In the genomic region with DNA sequence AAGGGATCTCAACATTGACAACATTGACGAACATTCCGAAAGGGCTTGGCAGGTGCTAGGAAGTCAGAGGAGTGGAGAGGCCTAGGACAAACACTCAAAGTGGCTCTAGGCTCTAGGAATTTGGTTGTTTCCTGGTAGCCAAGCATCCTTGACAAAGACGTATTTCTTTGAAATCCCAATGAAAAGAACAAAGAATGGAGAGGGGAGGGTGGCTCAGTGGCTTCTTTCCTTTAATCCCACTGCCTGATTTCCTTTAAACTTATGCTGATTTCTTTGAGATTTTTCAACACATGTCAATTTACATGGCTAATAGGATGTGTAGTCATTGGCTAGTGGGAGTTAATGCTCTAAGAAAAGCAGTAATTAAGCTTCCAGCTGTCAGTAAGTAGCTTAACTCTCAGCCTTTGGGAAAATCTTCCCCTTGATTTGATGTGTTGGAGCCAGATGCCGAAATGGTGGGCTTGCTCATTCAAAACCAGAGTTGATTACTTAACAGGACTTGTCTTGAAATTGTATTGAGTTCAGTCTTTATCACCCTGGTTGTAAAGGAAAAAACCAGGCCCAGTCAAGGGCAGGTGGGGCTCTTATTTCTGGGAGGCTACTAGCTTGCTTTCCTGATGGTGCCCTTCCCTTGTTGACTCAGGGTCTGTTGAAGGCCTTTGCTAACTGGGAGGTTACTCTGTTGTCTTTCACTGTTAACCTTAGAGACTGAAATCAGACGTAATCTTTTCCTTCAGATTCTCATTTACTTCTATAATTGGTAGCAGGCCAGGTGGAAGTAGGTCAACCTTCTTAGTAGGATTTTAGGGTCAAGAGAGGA, we compare ENCODE assay signal across 22 cellular contexts. TPM values are rescaled to one million over a fixed set of nuclear protein-coding genes. Genes with fewer than 3 reads are reported as not detected.
DNase-seq lines count a peak whose midpoint lies in the region; ATAC-seq, FAIRE-seq and TF ChIP-seq lines count a peak whose summit lies in the region.
"Had no signal": no experiment of that assay in that cellular context is flagged by ENCODE, and none has a peak within 500 bp of the region (broad histone marks: within the 10 kb centered on the region; RNA-seq: fewer than 3 reads in every experiment).

No MANE protein-coding gene starts in this region.

- TF ChIP-seq CTCF in brain (conservative IDR thresholded peaks at IDR 0.05) (no peak), neural progenitor cell (IDR thresholded peaks at IDR 0.05) (no peak), heart left ventricle (IDR thresholded peaks at IDR 0.05) (no peak), hepatocyte (IDR thresholded peaks at IDR 0.05; ENCODE audit: poor library complexity) (no peak), smooth muscle cell (IDR thresholded peaks at IDR 0.05; ENCODE audit: borderline replicate concordance, insufficient read depth, poor library complexity, severe bottlenecking) (no peak)

- H2AFZ ChIP-seq in neural progenitor cell (replicated peaks) (no peak overlapping the region), hepatocyte (no peak overlapping the region), smooth muscle cell (ENCODE audit: low read depth) (no peak overlapping the region)
- H2AFZ ChIP-seq: parathyroid adenoma had no signal

- H3K27me3 Mint-ChIP-seq in brain = no peaks in the 10 kb centered on the region
- peaks cover 8% of the 10 kb centered on the region for H3K27me3 Mint-ChIP-seq in neural progenitor cell (ENCODE audit: insufficient read depth, low read depth)
- H3K27me3 Mint-ChIP-seq: stimulated activated naive CD8-positive, alpha-beta T cell treated with anti-CD3 and anti-CD28 coated beads, Interleukin-15, Interleukin-2, amounts not matched to agents 100 ng/mL and 50 ng/mL, for 24 hours had no signal

- H4K20me1 ChIP-seq in neural progenitor cell (ENCODE audit: low read depth) (peaks cover 17% of the 10 kb centered on the region), hepatocyte (ENCODE audit: insufficient read depth, poor library complexity, severe bottlenecking) (no peaks in the 10 kb centered on the region), smooth muscle cell (ENCODE audit: low read depth) (no peaks in the 10 kb centered on the region)

- H3K9me3 Mint-ChIP-seq in brain (peaks cover 0 to 10% (median 3%) of the 10 kb centered on the region in 5 experiments), neural progenitor cell (peaks cover 4% of the 10 kb centered on the region)

- H3K9me3 ChIP-seq in neural progenitor cell (ENCODE audit: low read depth) (no peaks in the 10 kb centered on the region), heart left ventricle (no peaks in the 10 kb centered on the region), hepatocyte (ENCODE audit: low read depth) (no peaks in the 10 kb centered on the region), smooth muscle cell (replicated peaks; ENCODE audit: low read depth) (no peaks in the 10 kb centered on the region)
- H3K9me3 ChIP-seq: upper lobe of left lung had no signal

- intact Hi-C loops in heart left ventricle (cut with DNase I) = no loop called here

- H3K36me3 Mint-ChIP-seq in brain (peaks cover 57% of the 10 kb centered on the region), neural progenitor cell (peaks cover 18% of the 10 kb centered on the region)

- no peak for ATAC-seq in heart left ventricle

- H3K4me3 Mint-ChIP-seq in brain (no peak overlapping the region), neural progenitor cell (no peak overlapping the region)
- H3K4me3 Mint-ChIP-seq: stimulated activated naive CD8-positive, alpha-beta T cell treated with anti-CD3 and anti-CD28 coated beads, Interleukin-15, Interleukin-2, amounts not matched to agents 100 ng/mL and 50 ng/mL, for 24 hours had no signal

- peak; percentile 31 for FAIRE-seq in GM12891 (lab: Jason Lieb, UNC)
- FAIRE-seq: endometrium, GM19239 had no signal

- DNase-seq in GM12891 (ENCODE audit: insufficient read length, low spot score) = no peak
- peak; percentile 62 for DNase-seq in NCI-H2029 treated with DMSO at 0.1 percent for 48 hours (lab: John Stamatoyannopoulos, UW)
- peak; percentile 89 for DNase-seq in neural progenitor cell (ENCODE audit: low spot score)
- no peak for DNase-seq in GM03348 (ENCODE audit: low spot score)
- no peak for DNase-seq in heart left ventricle
- DNase-seq in hepatocyte (ENCODE audit: low spot score) = no peak
- no peak for DNase-seq in smooth muscle cell (lab: John Stamatoyannopoulos, UW; ENCODE audit: unreplicated experiment)
- DNase-seq: activated CD4-positive, alpha-beta T cell treated with anti-CD3 and anti-CD28 coated beads, Interleukin-2, amount 50 U/mL, for 1 hour; activated naive CD4-positive, alpha-beta T cell treated with Interleukin-2 at 50 U/mL for 16 hours; Calu3; GDM1; HCEC 1CT; IMR-90; NCI-H1436; SW 1271; upper lobe of left lung had no signal

- no peak for TF ChIP-seq POLR2A in GM12891 (IDR thresholded peaks at IDR 0.05; ENCODE audit: low read depth, low read length)
- no peak for TF ChIP-seq POLR2A in heart left ventricle (IDR thresholded peaks at IDR 0.05)

- H3K79me2 ChIP-seq in neural progenitor cell (ENCODE audit: low read depth) = peaks cover 6% of the 10 kb centered on the region
- H3K79me2 ChIP-seq in hepatocyte = no peaks in the 10 kb centered on the region
- no peaks in the 10 kb centered on the region for H3K79me2 ChIP-seq in smooth muscle cell (ENCODE audit: low read depth)
- H3K79me2 ChIP-seq: parathyroid adenoma had no signal

- peak overlapping the region; percentile 14 for H3K4me3 ChIP-seq in neural progenitor cell
- no peak overlapping the region for H3K4me3 ChIP-seq in heart left ventricle
- no peak overlapping the region for H3K4me3 ChIP-seq in hepatocyte
- no peak overlapping the region for H3K4me3 ChIP-seq in smooth muscle cell
- H3K4me3 ChIP-seq: upper lobe of left lung had no signal

- H3K4me2 ChIP-seq in neural progenitor cell (peak overlapping the region; percentile 68), hepatocyte (no peak overlapping the region), smooth muscle cell (no peak overlapping the region)

- H3K27ac Mint-ChIP-seq in brain (peak overlapping the region in 4 of 5 experiments; percentile 25 to 87 (median 60)), neural progenitor cell (peak overlapping the region; percentile 10)
- H3K27ac Mint-ChIP-seq: stimulated activated naive CD8-positive, alpha-beta T cell treated with anti-CD3 and anti-CD28 coated beads, Interleukin-15, Interleukin-2, amounts not matched to agents 100 ng/mL and 50 ng/mL, for 24 hours had no signal

- peaks cover 44% of the 10 kb centered on the region for H3K4me1 ChIP-seq in neural progenitor cell
- peaks cover 0 to 13% (median 0%) of the 10 kb centered on the region in 12 donors for H3K4me1 ChIP-seq in heart left ventricle
- H3K4me1 ChIP-seq in hepatocyte (ENCODE audit: insufficient read depth) = no peaks in the 10 kb centered on the region
- H3K4me1 ChIP-seq in smooth muscle cell (ENCODE audit: low read depth) = peaks cover 29% of the 10 kb centered on the region
- H3K4me1 ChIP-seq: parathyroid adenoma had no signal

- H3K27ac ChIP-seq in neural progenitor cell (peak overlapping the region; percentile 93), heart left ventricle (no peak overlapping the region), hepatocyte (no peak overlapping the region), smooth muscle cell (ENCODE audit: low read depth) (no peak overlapping the region)
- H3K27ac ChIP-seq: parathyroid adenoma, RWPE1 had no signal

- H3F3A ChIP-seq in neural progenitor cell (ENCODE audit: low read depth) (peaks cover 57% of the 10 kb centered on the region), smooth muscle cell (ENCODE audit: low read depth) (no peaks in the 10 kb centered on the region)

- H3K9ac ChIP-seq in neural progenitor cell (no peak overlapping the region), smooth muscle cell (ENCODE audit: low read depth) (no peak overlapping the region)
- H3K9ac ChIP-seq: parathyroid adenoma had no signal

- no peaks in the 10 kb centered on the region for H3K9me2 ChIP-seq in hepatocyte (replicated peaks; ENCODE audit: insufficient read depth)

- 64 to 75% (median 70%) methylated on average over 5 of the region's 5 CpGs for WGBS in heart left ventricle, 4 donors
- WGBS in hepatocyte (ENCODE audit: low lambda C conversion rate, missing lambda C conversion rate) = 79% methylated on average over 5 of the region's 5 CpGs
- 83% methylated on average over 5 of the region's 5 CpGs for WGBS in smooth muscle cell (ENCODE audit: low lambda C conversion rate)

- H3K27me3 ChIP-seq in neural progenitor cell = no peaks in the 10 kb centered on the region
- no peaks in the 10 kb centered on the region for H3K27me3 ChIP-seq in heart left ventricle
- H3K27me3 ChIP-seq in hepatocyte = no peaks in the 10 kb centered on the region
- H3K27me3 ChIP-seq in smooth muscle cell (ENCODE audit: low read depth) = no peaks in the 10 kb centered on the region
- H3K27me3 ChIP-seq: upper lobe of left lung had no signal

- H3K4me1 Mint-ChIP-seq in brain (peaks cover 25% of the 10 kb centered on the region), neural progenitor cell (peaks cover 16% of the 10 kb centered on the region)

- H3K36me3 ChIP-seq in neural progenitor cell (no peaks in the 10 kb centered on the region), heart left ventricle (peaks cover 0 to 15% (median 0%) of the 10 kb centered on the region in 9 donors), hepatocyte (replicated peaks; ENCODE audit: insufficient read depth, low read depth) (no peaks in the 10 kb centered on the region), smooth muscle cell (ENCODE audit: low read depth) (no peaks in the 10 kb centered on the region)

TF ChIP-seq in GM12891, 5 proteins besides CTCF, POLR2A, EP300 and RAD21:
- TF ChIP-seq POLR2AphosphoS5 (IDR thresholded peaks at IDR 0.05; ENCODE audit: low read depth, low read length) (no peak), POU2F2 (IDR thresholded peaks at IDR 0.05; ENCODE audit: low read depth, low read length) (no peak), TAF1 (IDR thresholded peaks at IDR 0.05; ENCODE audit: low read depth, low read length) (no peak), SPI1 (IDR thresholded peaks at IDR 0.05; ENCODE audit: low read depth, low read length) (no peak)

RNA-seq across cellular contexts. Expression of gene SORL1, which starts 45.3 kb away (rescaled TPM):
- polyA plus RNA-seq in GM12891 (2012; ENCODE audit: low read depth, missing spikeins) = 49.9 TPM
- polyA plus RNA-seq in brain (ENCODE audit: insufficient read depth, low read depth, low replicate concordance) (29.0 TPM), heart left ventricle (under 1 TPM; 0.72 to 0.83 TPM), hepatocyte (13.5 and 14.9 TPM in 2 replicates), smooth muscle cell (1.2 and 2.0 TPM in 2 replicates)
- total RNA-seq in neural progenitor cell (ENCODE audit: low replicate concordance) (45.6 and 46.0 TPM in 2 replicates), heart left ventricle (10 to 100 TPM in 3 of 9 donors, 1 to 10 TPM in 6; 2.9 to 20.5 (median 5.8) TPM), hepatocyte (26.5 and 29.2 TPM in 2 replicates), smooth muscle cell (5.8 and 6.0 TPM in 2 replicates)

Comparison
In these comparisons a context has a peak if more than half of its experiments do, and no peak if none do; other contexts are left out.
1. DNase-seq: peak in NCI-H2029 treated with DMSO at 0.1 percent for 48 hours (single experiment) and neural progenitor cell (single experiment); none in GM12891 (single experiment), GM03348 (single experiment), heart left ventricle (0 of 5), hepatocyte (single experiment) and smooth muscle cell (single experiment).